1 cellular context compared by ENCODE assay signal in the genomic region with DNA sequence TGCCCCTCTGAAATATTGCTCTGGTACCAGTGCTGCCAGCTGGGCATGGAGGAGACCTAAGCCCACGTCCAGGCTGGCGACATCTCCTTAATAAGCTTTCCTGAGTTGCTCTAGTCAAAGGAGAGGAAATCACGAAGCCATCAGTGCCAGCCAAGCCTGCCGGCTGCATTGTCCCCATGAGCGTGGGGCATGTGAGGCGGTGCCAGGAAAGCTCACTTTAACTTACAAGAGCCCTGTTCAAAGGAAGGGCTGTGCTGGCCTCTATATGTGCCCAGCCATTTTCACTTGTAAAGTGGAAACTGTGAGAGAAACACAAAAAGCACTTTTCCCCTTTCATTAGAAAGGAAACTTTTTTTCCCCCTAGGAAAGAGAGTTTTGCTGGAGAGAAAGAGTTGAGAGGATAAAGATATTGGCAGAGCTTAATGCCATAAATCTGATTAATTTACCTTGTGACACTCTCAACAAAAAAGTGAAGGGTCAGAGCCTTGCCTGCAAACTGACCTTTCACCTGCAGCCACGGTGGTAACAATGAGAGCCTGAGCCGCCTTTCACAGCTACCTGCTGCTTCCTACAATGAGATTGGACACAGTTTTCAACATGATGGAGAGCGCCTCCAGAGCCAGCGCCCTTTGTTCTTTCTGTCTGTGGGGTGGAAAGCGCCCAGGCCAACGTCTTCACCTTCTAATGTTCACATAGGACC.
TF ChIP-seq lines count a peak whose summit lies in the region.

No MANE protein-coding gene starts in this region.

TF ChIP-seq in SK-N-SH treated with all-trans-retinoic acid at 6 μM for 48 hours, 23 proteins besides CTCF, POLR2A, EP300 and RAD21 (continued from another document):
- TF ChIP-seq ZFP30 (CRISPR knock-in tag; IDR thresholded peaks at IDR 0.05) (no peak), ZNF565 (CRISPR knock-in tag; conservative IDR thresholded peaks at IDR 0.05; ENCODE audit: low read depth) (no peak), CSDC2 (CRISPR knock-in tag; IDR thresholded peaks at IDR 0.05) (no peak), TOX (CRISPR knock-in tag; IDR thresholded peaks at IDR 0.05; ENCODE audit: borderline replicate concordance) (no peak), GLIS3 (CRISPR knock-in tag; IDR thresholded peaks at IDR 0.05) (no peak), RARB (CRISPR knock-in tag; IDR thresholded peaks at IDR 0.05) (no peak), BACH2 (CRISPR knock-in tag; IDR thresholded peaks at IDR 0.05; ENCODE audit: borderline replicate concordance) (no peak), ESRRG (CRISPR knock-in tag; IDR thresholded peaks at IDR 0.05) (no peak), ARNTL (CRISPR knock-in tag; IDR thresholded peaks at IDR 0.05; ENCODE audit: borderline replicate concordance, low read depth) (no peak), ZFP3 (CRISPR knock-in tag; IDR thresholded peaks at IDR 0.05) (no peak), ISL1 (CRISPR knock-in tag; IDR thresholded peaks at IDR 0.05) (no peak), ZC3H10 (CRISPR knock-in tag; IDR thresholded peaks at IDR 0.05) (no peak), PPARA (CRISPR knock-in tag; IDR thresholded peaks at IDR 0.05; ENCODE audit: borderline replicate concordance) (no peak)
- TF ChIP-seq, protein P1, sequence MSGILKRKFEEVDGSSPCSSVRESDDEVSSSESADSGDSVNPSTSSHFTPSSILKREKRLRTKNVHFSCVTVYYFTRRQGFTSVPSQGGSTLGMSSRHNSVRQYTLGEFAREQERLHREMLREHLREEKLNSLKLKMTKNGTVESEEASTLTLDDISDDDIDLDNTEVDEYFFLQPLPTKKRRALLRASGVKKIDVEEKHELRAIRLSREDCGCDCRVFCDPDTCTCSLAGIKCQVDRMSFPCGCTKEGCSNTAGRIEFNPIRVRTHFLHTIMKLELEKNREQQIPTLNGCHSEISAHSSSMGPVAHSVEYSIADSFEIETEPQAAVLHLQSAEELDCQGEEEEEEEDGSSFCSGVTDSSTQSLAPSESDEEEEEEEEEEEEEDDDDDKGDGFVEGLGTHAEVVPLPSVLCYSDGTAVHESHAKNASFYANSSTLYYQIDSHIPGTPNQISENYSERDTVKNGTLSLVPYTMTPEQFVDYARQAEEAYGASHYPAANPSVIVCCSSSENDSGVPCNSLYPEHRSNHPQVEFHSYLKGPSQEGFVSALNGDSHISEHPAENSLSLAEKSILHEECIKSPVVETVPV (CRISPR knock-in tag; IDR thresholded peaks at IDR 0.05), result no peak
- TF ChIP-seq, protein P2, sequence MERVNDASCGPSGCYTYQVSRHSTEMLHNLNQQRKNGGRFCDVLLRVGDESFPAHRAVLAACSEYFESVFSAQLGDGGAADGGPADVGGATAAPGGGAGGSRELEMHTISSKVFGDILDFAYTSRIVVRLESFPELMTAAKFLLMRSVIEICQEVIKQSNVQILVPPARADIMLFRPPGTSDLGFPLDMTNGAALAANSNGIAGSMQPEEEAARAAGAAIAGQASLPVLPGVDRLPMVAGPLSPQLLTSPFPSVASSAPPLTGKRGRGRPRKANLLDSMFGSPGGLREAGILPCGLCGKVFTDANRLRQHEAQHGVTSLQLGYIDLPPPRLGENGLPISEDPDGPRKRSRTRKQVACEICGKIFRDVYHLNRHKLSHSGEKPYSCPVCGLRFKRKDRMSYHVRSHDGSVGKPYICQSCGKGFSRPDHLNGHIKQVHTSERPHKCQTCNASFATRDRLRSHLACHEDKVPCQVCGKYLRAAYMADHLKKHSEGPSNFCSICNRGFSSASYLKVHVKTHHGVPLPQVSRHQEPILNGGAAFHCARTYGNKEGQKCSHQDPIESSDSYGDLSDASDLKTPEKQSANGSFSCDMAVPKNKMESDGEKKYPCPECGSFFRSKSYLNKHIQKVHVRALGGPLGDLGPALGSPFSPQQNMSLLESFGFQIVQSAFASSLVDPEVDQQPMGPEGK (CRISPR knock-in tag; IDR thresholded peaks at IDR 0.05; ENCODE audit: borderline replicate concordance), result no peak
- TF ChIP-seq, protein P3, sequence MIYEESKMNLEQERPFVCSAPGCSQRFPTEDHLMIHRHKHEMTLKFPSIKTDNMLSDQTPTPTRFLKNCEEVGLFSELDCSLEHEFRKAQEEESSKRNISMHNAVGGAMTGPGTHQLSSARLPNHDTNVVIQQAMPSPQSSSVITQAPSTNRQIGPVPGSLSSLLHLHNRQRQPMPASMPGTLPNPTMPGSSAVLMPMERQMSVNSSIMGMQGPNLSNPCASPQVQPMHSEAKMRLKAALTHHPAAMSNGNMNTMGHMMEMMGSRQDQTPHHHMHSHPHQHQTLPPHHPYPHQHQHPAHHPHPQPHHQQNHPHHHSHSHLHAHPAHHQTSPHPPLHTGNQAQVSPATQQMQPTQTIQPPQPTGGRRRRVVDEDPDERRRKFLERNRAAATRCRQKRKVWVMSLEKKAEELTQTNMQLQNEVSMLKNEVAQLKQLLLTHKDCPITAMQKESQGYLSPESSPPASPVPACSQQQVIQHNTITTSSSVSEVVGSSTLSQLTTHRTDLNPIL (CRISPR knock-in tag; IDR thresholded peaks at IDR 0.05; ENCODE audit: low read depth), result no peak
- TF ChIP-seq, protein P4, sequence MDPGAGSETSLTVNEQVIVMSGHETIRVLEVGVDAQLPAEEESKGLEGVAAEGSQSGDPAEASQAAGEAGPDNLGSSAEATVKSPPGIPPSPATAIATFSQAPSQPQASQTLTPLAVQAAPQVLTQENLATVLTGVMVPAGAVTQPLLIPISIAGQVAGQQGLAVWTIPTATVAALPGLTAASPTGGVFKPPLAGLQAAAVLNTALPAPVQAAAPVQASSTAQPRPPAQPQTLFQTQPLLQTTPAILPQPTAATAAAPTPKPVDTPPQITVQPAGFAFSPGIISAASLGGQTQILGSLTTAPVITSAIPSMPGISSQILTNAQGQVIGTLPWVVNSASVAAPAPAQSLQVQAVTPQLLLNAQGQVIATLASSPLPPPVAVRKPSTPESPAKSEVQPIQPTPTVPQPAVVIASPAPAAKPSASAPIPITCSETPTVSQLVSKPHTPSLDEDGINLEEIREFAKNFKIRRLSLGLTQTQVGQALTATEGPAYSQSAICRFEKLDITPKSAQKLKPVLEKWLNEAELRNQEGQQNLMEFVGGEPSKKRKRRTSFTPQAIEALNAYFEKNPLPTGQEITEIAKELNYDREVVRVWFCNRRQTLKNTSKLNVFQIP (CRISPR knock-in tag; IDR thresholded peaks at IDR 0.05; ENCODE audit: borderline replicate concordance, low read depth), result no peak
- TF ChIP-seq, protein P5, sequence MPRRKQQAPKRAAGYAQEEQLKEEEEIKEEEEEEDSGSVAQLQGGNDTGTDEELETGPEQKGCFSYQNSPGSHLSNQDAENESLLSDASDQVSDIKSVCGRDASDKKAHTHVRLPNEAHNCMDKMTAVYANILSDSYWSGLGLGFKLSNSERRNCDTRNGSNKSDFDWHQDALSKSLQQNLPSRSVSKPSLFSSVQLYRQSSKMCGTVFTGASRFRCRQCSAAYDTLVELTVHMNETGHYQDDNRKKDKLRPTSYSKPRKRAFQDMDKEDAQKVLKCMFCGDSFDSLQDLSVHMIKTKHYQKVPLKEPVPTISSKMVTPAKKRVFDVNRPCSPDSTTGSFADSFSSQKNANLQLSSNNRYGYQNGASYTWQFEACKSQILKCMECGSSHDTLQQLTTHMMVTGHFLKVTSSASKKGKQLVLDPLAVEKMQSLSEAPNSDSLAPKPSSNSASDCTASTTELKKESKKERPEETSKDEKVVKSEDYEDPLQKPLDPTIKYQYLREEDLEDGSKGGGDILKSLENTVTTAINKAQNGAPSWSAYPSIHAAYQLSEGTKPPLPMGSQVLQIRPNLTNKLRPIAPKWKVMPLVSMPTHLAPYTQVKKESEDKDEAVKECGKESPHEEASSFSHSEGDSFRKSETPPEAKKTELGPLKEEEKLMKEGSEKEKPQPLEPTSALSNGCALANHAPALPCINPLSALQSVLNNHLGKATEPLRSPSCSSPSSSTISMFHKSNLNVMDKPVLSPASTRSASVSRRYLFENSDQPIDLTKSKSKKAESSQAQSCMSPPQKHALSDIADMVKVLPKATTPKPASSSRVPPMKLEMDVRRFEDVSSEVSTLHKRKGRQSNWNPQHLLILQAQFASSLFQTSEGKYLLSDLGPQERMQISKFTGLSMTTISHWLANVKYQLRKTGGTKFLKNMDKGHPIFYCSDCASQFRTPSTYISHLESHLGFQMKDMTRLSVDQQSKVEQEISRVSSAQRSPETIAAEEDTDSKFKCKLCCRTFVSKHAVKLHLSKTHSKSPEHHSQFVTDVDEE (CRISPR knock-in tag; IDR thresholded peaks at IDR 0.05), result no peak
